ENCODE assay signal across 8 cellular contexts in genomic region chr1:115648717-115649691, GRCh38. TPM values are rescaled to one million over a fixed set of nuclear protein-coding genes. Genes with fewer than 3 reads are reported as not detected.
DNase-seq lines count a peak whose midpoint lies in the region; ATAC-seq and TF ChIP-seq lines count a peak whose summit lies in the region.

No MANE protein-coding gene starts in this region.

- no peak overlapping the region for H3K4me3 Mint-ChIP-seq in activated CD8-positive, alpha-beta memory T cell treated with anti-CD3 and anti-CD28 coated beads, Interleukin-2, amount 10 ng/mL, durations not matched to agents 7 days and 5 days
- no peak overlapping the region for H3K4me3 Mint-ChIP-seq in natural killer cell

- intact Hi-C loops in natural killer cell (cut with micrococcal nuclease) (no loop called here), aorta (cut with DNase I) (no loop called here)

- H3K79me2 ChIP-seq in OCI-LY3 (ENCODE audit: low read length): no peaks in the 10 kb centered on the region

- H3K9ac ChIP-seq in OCI-LY3 (ENCODE audit: low read length): no peak overlapping the region

- peak overlapping the region; percentile 18 for H3K4me3 ChIP-seq in OCI-LY3 (ENCODE audit: low read length)
- H3K4me3 ChIP-seq in aorta (ENCODE audit: low read length in 2 of 2): no peak overlapping the region

- peaks cover 9% of the 10 kb centered on the region; the same call in 1 of the 2 replicates for H4K20me1 ChIP-seq in OCI-LY3 (ENCODE audit: insufficient read depth, low read length)

- DNase-seq in activated CD8-positive, alpha-beta memory T cell treated with anti-CD3 and anti-CD28 coated beads, Interleukin-2, amount 10 ng/mL, durations not matched to agents 7 days and 5 days: peak; percentile 59
- no peak for DNase-seq in activated CD8-positive, alpha-beta memory T cell treated with anti-CD3 and anti-CD28 coated beads, Interleukin-2, amount 50 U/mL, for 4 hours
- DNase-seq in natural killer cell: no peak
- no peak for DNase-seq in D341Med (ENCODE audit: low spot score)
- DNase-seq in ecto neural progenitor cell (ENCODE audit: low spot score): no peak
- no peak for DNase-seq in aorta

- H3K27me3 Mint-ChIP-seq in activated CD8-positive, alpha-beta memory T cell treated with anti-CD3 and anti-CD28 coated beads, Interleukin-2, amount 10 ng/mL, durations not matched to agents 7 days and 5 days: peaks cover 3% of the 10 kb centered on the region
- no peaks in the 10 kb centered on the region for H3K27me3 Mint-ChIP-seq in natural killer cell (ENCODE audit: low read depth in 2 of 2)

- H3K27me3 ChIP-seq in OCI-LY3 (ENCODE audit: low read depth, low read length) (peaks cover 45% of the 10 kb centered on the region), aorta (ENCODE audit: control insufficient read depth in 1 of 2, insufficient read depth in 2 of 2, low read length in 1 of 2) (no peaks in the 10 kb centered on the region)

- H3K4me2 ChIP-seq in OCI-LY3 (ENCODE audit: low read length): peak overlapping the region; percentile 67

- H3K36me3 ChIP-seq in OCI-LY3 (replicated peaks; ENCODE audit: low read depth, low read length): no peaks in the 10 kb centered on the region
- H3K36me3 ChIP-seq in aorta (ENCODE audit: control insufficient read depth in 1 of 2, insufficient read depth in 2 of 2, low read length in 1 of 2): no peaks in the 10 kb centered on the region

- no peaks in the 10 kb centered on the region for H3K9me3 ChIP-seq in OCI-LY3 (ENCODE audit: insufficient read depth, low read length)
- no peaks in the 10 kb centered on the region for H3K9me3 ChIP-seq in aorta (ENCODE audit: control insufficient read depth, low read length)

- no peaks in the 10 kb centered on the region for H3K9me3 Mint-ChIP-seq in activated CD8-positive, alpha-beta memory T cell treated with anti-CD3 and anti-CD28 coated beads, Interleukin-2, amount 10 ng/mL, durations not matched to agents 7 days and 5 days (ENCODE audit: low read depth)
- H3K9me3 Mint-ChIP-seq in natural killer cell: no peaks in the 10 kb centered on the region

- TF ChIP-seq CTCF in OCI-LY3 (IDR thresholded peaks at IDR 0.05; ENCODE audit: low read depth, low read length): no peak
- no peak for TF ChIP-seq CTCF in natural killer cell (IDR thresholded peaks at IDR 0.05)

- H3K4me1 ChIP-seq in OCI-LY3 (ENCODE audit: low read length) (peaks cover 18% of the 10 kb centered on the region), aorta (ENCODE audit: control insufficient read depth in 1 of 2, insufficient read depth in 2 of 2, low read length in 2 of 2) (peaks cover 0 to 3% of the 10 kb centered on the region in 2 donors)

- CTCF ChIA-PET in activated CD8-positive, alpha-beta memory T cell treated with anti-CD3 and anti-CD28 coated beads, Interleukin-2, amount 10 ng/mL, durations not matched to agents 7 days and 5 days (lab: Charles Lee): interaction anchor here (1.0 to 1.5 kb wide), 4 partner anchors 11 to 58 kb away, joined by 3 to 5 read pairs (median 4); no protein-coding TSS in a partner anchor

- no peak overlapping the region for H2AFZ ChIP-seq in OCI-LY3 (ENCODE audit: low read depth, low read length)

- peak; percentile 84 for ATAC-seq in activated CD8-positive, alpha-beta memory T cell treated with anti-CD3 and anti-CD28 coated beads, Interleukin-2, amount 10 ng/mL, durations not matched to agents 7 days and 5 days
- ATAC-seq in HG02759 (IDR thresholded peaks at IDR 0.05; ENCODE audit: unreplicated experiment): peak; percentile 90
- peak; percentile 74 to 92 (median 90) for ATAC-seq in natural killer cell
- ATAC-seq in aorta (ENCODE audit: low FRiP score): no peak

- 83 to 84% methylated on average over 13 of the region's 13 CpGs for WGBS in aorta, 2 donors

- H3K36me3 Mint-ChIP-seq in activated CD8-positive, alpha-beta memory T cell treated with anti-CD3 and anti-CD28 coated beads, Interleukin-2, amount 10 ng/mL, durations not matched to agents 7 days and 5 days: peaks cover 10% of the 10 kb centered on the region
- no peaks in the 10 kb centered on the region for H3K36me3 Mint-ChIP-seq in natural killer cell

- H3K27ac Mint-ChIP-seq in activated CD8-positive, alpha-beta memory T cell treated with anti-CD3 and anti-CD28 coated beads, Interleukin-2, amount 10 ng/mL, durations not matched to agents 7 days and 5 days: no peak overlapping the region
- H3K27ac Mint-ChIP-seq in natural killer cell: no peak overlapping the region

- H3K4me1 Mint-ChIP-seq in activated CD8-positive, alpha-beta memory T cell treated with anti-CD3 and anti-CD28 coated beads, Interleukin-2, amount 10 ng/mL, durations not matched to agents 7 days and 5 days: no peaks in the 10 kb centered on the region
- peaks cover under 1 to 9% of the 10 kb centered on the region in 2 donors for H3K4me1 Mint-ChIP-seq in natural killer cell

- H3K27ac ChIP-seq in OCI-LY3 (ENCODE audit: low read length) (no peak overlapping the region), aorta (ENCODE audit: low read depth in 1 of 2, low read length in 2 of 2) (no peak overlapping the region)

RNA-seq across cellular contexts. Expression of gene VANGL1, which starts 7.2 kb away (rescaled TPM):
- total RNA-seq in activated CD8-positive, alpha-beta memory T cell treated with anti-CD3 and anti-CD28 coated beads, Interleukin-2, amount 10 ng/mL, durations not matched to agents 7 days and 5 days: 10 to 100 TPM; 11.8 TPM
- total RNA-seq in natural killer cell (10 to 100 TPM in 2 of 3 donors, 1 to 10 TPM in 1; 6.4 to 14.8 (median 10.3) TPM), aorta (10 to 100 TPM; 10.5 to 14.8 TPM)
- 1 to 10 TPM in 1 of 2 donors, under 1 TPM in 1; 0.75 to 1.5 TPM for polyA plus RNA-seq in aorta
